ENCODE assay signal across 16 cellular contexts in genomic region chr4:150354214-150354796, GRCh38.
DNase-seq lines count a peak whose midpoint lies in the region; ATAC-seq, FAIRE-seq and TF ChIP-seq lines count a peak whose summit lies in the region.
"Had no signal": no experiment of that assay in that cellular context is flagged by ENCODE, and none has a peak within 500 bp of the region (broad histone marks: within the 10 kb centered on the region; RNA-seq: fewer than 3 reads in every experiment).

No MANE protein-coding gene starts in this region.

- no peaks in the 10 kb centered on the region for H3K23me2 ChIP-seq in H1 (ENCODE audit: low read depth, low read length)

- H2AK5ac ChIP-seq in H1 (ENCODE audit: low read depth, low read length) = no peak overlapping the region

- H3K27ac ChIP-seq in SK-N-SH (ENCODE audit: low read depth in 2 of 2, low read length in 1 of 2) (no peak overlapping the region), H1 (ENCODE audit: low read depth, low read length) (no peak overlapping the region), pancreas (no peak overlapping the region), GM23248 (no peak overlapping the region)
- H3K27ac ChIP-seq: 22Rv1, A549, C4-2B had no signal

- peaks cover 23% of the 10 kb centered on the region for H3F3A ChIP-seq in SK-N-SH (replicated peaks; ENCODE audit: insufficient read depth)
- H3F3A ChIP-seq in GM23248 (ENCODE audit: insufficient read depth) = no peaks in the 10 kb centered on the region

- H3K9ac ChIP-seq in SK-N-SH (no peak overlapping the region), H1 (replicated peaks in 1 of 4; ENCODE audit: extremely low read depth in 1 of 4, low read depth in 3 of 4, low read length in 3 of 4) (no peak overlapping the region), GM23248 (no peak overlapping the region)

- intact Hi-C loops in pancreas (cut with DNase I) = no loop called here

- in situ Hi-C loops in GM23248 (cut with MboI) = no loop called here

- H2AFZ ChIP-seq in SK-N-SH (ENCODE audit: low read depth) (no peak overlapping the region), H1 (ENCODE audit: low read length) (no peak overlapping the region), GM23248 (no peak overlapping the region)

- no peak overlapping the region for H2BK12ac ChIP-seq in H1 (ENCODE audit: low read depth, low read length)

- CTCF ChIA-PET in SK-N-SH (lab: Yijun Ruan, JAX) (interaction anchor here (2.1 kb wide), 1 partner anchor 10 kb away, joined by 6 read pairs; no protein-coding TSS in a partner anchor), H1 (lab: Charles Lee; ENCODE audit: partially characterized antibody) (interaction anchor here (1.4 kb wide), 1 partner anchor 16 kb away, joined by 3 read pairs; no protein-coding TSS in a partner anchor)

- H3K9me3 ChIP-seq in SK-N-SH = no peaks in the 10 kb centered on the region
- H3K9me3 ChIP-seq in H1 (ENCODE audit: insufficient read depth in 2 of 2, low read depth in 1 of 2, low read length in 1 of 2) = no peaks in the 10 kb centered on the region
- H3K9me3 ChIP-seq in pancreas = no peaks in the 10 kb centered on the region
- H3K9me3 ChIP-seq in GM23248 (ENCODE audit: low read depth) = no peaks in the 10 kb centered on the region
- H3K9me3 ChIP-seq: A549 had no signal

- H4K5ac ChIP-seq in H1 (ENCODE audit: insufficient read length, low read depth, low read length) = no peak overlapping the region

- TF ChIP-seq RAD21 in SK-N-SH (IDR thresholded peaks at IDR 0.05; ENCODE audit: low read length) (no peak), H1 (IDR thresholded peaks at IDR 0.05 in 1 of 2, conservative IDR thresholded peaks at IDR 0.05 in 1 of 2; ENCODE audit: low read depth in 2 of 2, low read length in 2 of 2) (no peak)

- no peak overlapping the region for H3K4me3 ChIP-seq in SK-N-SH (ENCODE audit: low read depth in 2 of 2, low read length in 1 of 2)
- H3K4me3 ChIP-seq in H1 (ENCODE audit: extremely low read depth in 1 of 4, insufficient read depth in 2 of 4, low read depth in 3 of 4, low read length in 4 of 4) = no peak overlapping the region
- H3K4me3 ChIP-seq in pancreas = no peak overlapping the region
- H3K4me3 ChIP-seq in GM23248 = no peak overlapping the region
- H3K4me3 ChIP-seq: A549 had no signal

- no peak overlapping the region for H3K4me2 ChIP-seq in SK-N-SH
- H3K4me2 ChIP-seq in H1 (ENCODE audit: insufficient read depth in 1 of 2, low read depth in 2 of 2, low read length in 2 of 2) = no peak overlapping the region
- no peak overlapping the region for H3K4me2 ChIP-seq in GM23248 (ENCODE audit: unreplicated experiment)
- H3K4me2 ChIP-seq: A549 had no signal

- H3K14ac ChIP-seq in H1 (ENCODE audit: insufficient read length) = no peak overlapping the region

- H3K79me1 ChIP-seq in H1 (ENCODE audit: low read depth, low read length) = no peaks in the 10 kb centered on the region

- 64% methylated on average over 4 of the region's 4 CpGs for WGBS in SK-N-SH (ENCODE audit: low lambda C conversion rate)
- WGBS in H1 (ENCODE audit: extremely low coverage in 1 of 2, insufficient coverage in 1 of 2, insufficient read length in 1 of 2, insufficient replicate concordance in 2 of 2, low coverage in 1 of 2, low lambda C conversion rate in 2 of 2, missing lambda C conversion rate in 1 of 2), 2 experiments = 83% methylated on average over 4 of the region's 4 CpGs; no CpG with 5 or more reads in 1 of the 2 experiments
- 83 to 84% methylated on average over 4 of the region's 4 CpGs for WGBS in pancreas, 2 donors
- 83 to 89% methylated on average over 4 of the region's 4 CpGs for WGBS in GM23248 (ENCODE audit: low coverage in 1 of 2, low lambda C conversion rate in 2 of 2, missing lambda C conversion rate in 2 of 2), 2 experiments

- no peak overlapping the region for H2BK5ac ChIP-seq in H1 (ENCODE audit: low read depth, low read length)

- no peak overlapping the region for H2BK15ac ChIP-seq in H1 (ENCODE audit: low read length)

- peak; percentile 57 for DNase-seq in DMS114 treated with DMSO at 0.1 percent for 48 hours (lab: John Stamatoyannopoulos, UW; ENCODE audit: unreplicated experiment)
- DNase-seq in SK-N-SH = no peak
- no peak for DNase-seq in H1 (ENCODE audit: low read depth in 1 of 2, low spot score in 2 of 2)
- no peak for DNase-seq in pancreas
- DNase-seq in DMS53 (lab: John Stamatoyannopoulos, UW) = no peak
- no peak for DNase-seq in GM23248
- no peak for DNase-seq in NCI-H2196 treated with DMSO at 0.1 percent for 48 hours (lab: John Stamatoyannopoulos, UW; ENCODE audit: unreplicated experiment)
- DNase-seq: AML-193; CD4-positive, alpha-beta memory T cell; DND-41; H9 had no signal

- POLR2A ChIA-PET in SK-N-SH (lab: Yijun Ruan, JAX) = no interaction called here
- POLR2A ChIA-PET in H1 (lab: Charles Lee; ENCODE audit: partially characterized antibody) = interaction anchor here (1.6 kb wide), 1 partner anchor 12 kb away, joined by 4 read pairs; no protein-coding TSS in a partner anchor

- no peak overlapping the region for H3K18ac ChIP-seq in H1 (ENCODE audit: extremely low read depth, low read length)

- no peak overlapping the region for H4K8ac ChIP-seq in H1 (ENCODE audit: extremely low read depth, insufficient read depth, low read length)

- TF ChIP-seq EP300 in SK-N-SH (IDR thresholded peaks at IDR 0.05; ENCODE audit: borderline replicate concordance in 1 of 2, low read depth in 1 of 2, low read length in 1 of 2) (no peak), H1 (IDR thresholded peaks at IDR 0.05; ENCODE audit: borderline replicate concordance in 1 of 2, low read depth in 2 of 2, low read length in 2 of 2) (no peak)

- FAIRE-seq in H1 (lab: Jason Lieb, UNC) (peak; percentile 58), pancreas (lab: Jason Lieb, UNC) (peak; percentile 23)
- FAIRE-seq: A549, GM12891, HepG2 had no signal

- TF ChIP-seq CTCF in SK-N-SH (IDR thresholded peaks at IDR 0.05) (no peak), H1 (IDR thresholded peaks at IDR 0.05; ENCODE audit: control extremely low read depth in 1 of 3, insufficient read depth in 1 of 3, low read depth in 1 of 3, low read length in 3 of 3) (no peak), pancreas (IDR thresholded peaks at IDR 0.05) (no peak)

- no peak overlapping the region for H3K4ac ChIP-seq in H1 (replicated peaks; ENCODE audit: insufficient read length, low read depth, low read length)

- no peak for ATAC-seq in pancreas
- ATAC-seq: A549, HepG2 had no signal

- H3K27me3 ChIP-seq in SK-N-SH (ENCODE audit: insufficient read depth) = no peaks in the 10 kb centered on the region
- no peaks in the 10 kb centered on the region for H3K27me3 ChIP-seq in H1 (replicated peaks in 1 of 4; ENCODE audit: control insufficient read depth in 3 of 4, extremely low read depth in 1 of 4, insufficient read depth in 3 of 4, low read length in 3 of 4)
- no peaks in the 10 kb centered on the region for H3K27me3 ChIP-seq in pancreas
- H3K27me3 ChIP-seq in GM23248 (replicated peaks; ENCODE audit: insufficient read depth) = no peaks in the 10 kb centered on the region

- no peak overlapping the region for H3K56ac ChIP-seq in H1 (replicated peaks; ENCODE audit: insufficient read length, low read depth, low read length)

- no peaks in the 10 kb centered on the region for H3K36me3 ChIP-seq in SK-N-SH (replicated peaks in 1 of 2; ENCODE audit: control insufficient read depth in 1 of 2, insufficient read depth in 2 of 2, low read length in 1 of 2)
- no peaks in the 10 kb centered on the region for H3K36me3 ChIP-seq in H1 (ENCODE audit: control insufficient read depth in 2 of 4, insufficient read depth in 4 of 4, low read length in 3 of 4)
- no peaks in the 10 kb centered on the region for H3K36me3 ChIP-seq in pancreas
- H3K36me3 ChIP-seq in GM23248 (ENCODE audit: low read depth) = no peaks in the 10 kb centered on the region

- no peak overlapping the region for H2BK20ac ChIP-seq in H1 (ENCODE audit: low read length)

- H3K23ac ChIP-seq in H1 (ENCODE audit: insufficient read length) = no peak overlapping the region

- H3K79me2 ChIP-seq in SK-N-SH (ENCODE audit: insufficient read depth) (no peaks in the 10 kb centered on the region), H1 (ENCODE audit: control insufficient read depth in 1 of 2, insufficient read depth in 2 of 2, low read length in 2 of 2) (no peaks in the 10 kb centered on the region), GM23248 (ENCODE audit: insufficient read depth) (no peaks in the 10 kb centered on the region)

- no peak overlapping the region for H2BK120ac ChIP-seq in H1 (replicated peaks; ENCODE audit: low read depth, low read length)

- no peak for TF ChIP-seq POLR2A in H1 (IDR thresholded peaks at IDR 0.05; ENCODE audit: control extremely low read depth in 1 of 2, low read depth in 2 of 2, low read length in 2 of 2)

- H3K4me1 ChIP-seq in SK-N-SH (ENCODE audit: control insufficient read depth in 1 of 2, insufficient read depth in 2 of 2, low read depth in 1 of 2, low read length in 1 of 2) = peaks cover 8 to 15% of the 10 kb centered on the region in 2 experiments; a peak in 2 of 4 replicates
- H3K4me1 ChIP-seq in H1 (replicated peaks in 1 of 4; ENCODE audit: control insufficient read depth in 3 of 4, insufficient read depth in 4 of 4, low read length in 3 of 4) = no peaks in the 10 kb centered on the region
- H3K4me1 ChIP-seq in pancreas = peaks cover 0 to 15% (median 0%) of the 10 kb centered on the region in 3 donors
- H3K4me1 ChIP-seq in GM23248 (ENCODE audit: insufficient read depth) = no peaks in the 10 kb centered on the region

- H4K91ac ChIP-seq in H1 (replicated peaks; ENCODE audit: insufficient read length, low read length) = no peak overlapping the region

- H3K9me2 ChIP-seq in SK-N-SH (no peaks in the 10 kb centered on the region), GM23248 (ENCODE audit: insufficient read depth) (no peaks in the 10 kb centered on the region)

- H4K20me1 ChIP-seq in SK-N-SH (ENCODE audit: insufficient read depth) (no peaks in the 10 kb centered on the region), H1 (replicated peaks in 1 of 2; ENCODE audit: control insufficient read depth in 1 of 2, insufficient read depth in 2 of 2, low read length in 2 of 2) (no peaks in the 10 kb centered on the region), GM23248 (ENCODE audit: insufficient read depth) (no peaks in the 10 kb centered on the region)

TF ChIP-seq in SK-N-SH, 30 proteins besides CTCF, POLR2A, EP300 and RAD21 (continues in another document):
- TF ChIP-seq FOSL2 (IDR thresholded peaks at IDR 0.05; ENCODE audit: borderline replicate concordance, low read depth) (peak; percentile 17; the same call in 1 of the 2 replicates), CHD2 (IDR thresholded peaks at IDR 0.05; ENCODE audit: low read length, partially characterized antibody) (no peak), EZH2phosphoT487 (IDR thresholded peaks at IDR 0.05; ENCODE audit: borderline replicate concordance, low read depth) (no peak), SIN3A (IDR thresholded peaks at IDR 0.05; ENCODE audit: borderline replicate concordance, low read depth, low read length) (0 out of 2 replicates have a peak, but pooled peaks have one; percentile 36)

TF ChIP-seq in H1, 55 proteins besides CTCF, POLR2A, EP300 and RAD21 (continues in another document):
- no peak for TF ChIP-seq POU5F1 (IDR thresholded peaks at IDR 0.05; ENCODE audit: low read depth, low read length)
- TF ChIP-seq MAX (IDR thresholded peaks at IDR 0.05) = no peak
- TF ChIP-seq TAF7 (optimal IDR thresholded peaks at IDR 0.05; ENCODE audit: borderline replicate concordance, low read depth, low read length) = no peak
